In the genomic region with DNA sequence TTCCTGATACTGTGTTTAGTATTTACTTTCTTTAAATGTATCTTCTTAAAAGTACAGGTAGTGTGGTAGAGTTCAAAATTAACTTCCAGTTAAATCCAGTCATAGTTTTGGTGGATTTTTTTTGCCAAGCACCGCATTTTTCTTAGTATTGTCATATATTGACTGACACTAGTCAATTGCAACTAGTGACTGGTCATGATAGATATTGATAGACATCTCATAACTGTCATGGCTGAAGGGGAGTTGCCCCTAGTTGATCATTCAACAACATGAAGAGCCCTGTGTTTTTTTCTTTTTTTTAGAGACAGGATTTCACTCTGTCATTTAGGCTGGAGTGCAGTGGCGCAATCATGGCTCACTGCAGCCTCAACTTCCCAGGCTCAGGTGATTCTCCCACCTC, we compare ENCODE assay signal across 11 cellular contexts. TPM values are rescaled to one million over a fixed set of nuclear protein-coding genes. Genes with fewer than 3 reads are reported as not detected.
DNase-seq lines count a peak whose midpoint lies in the region; ATAC-seq and TF ChIP-seq lines count a peak whose summit lies in the region.
"Had no signal": no experiment of that assay in that cellular context is flagged by ENCODE, and none has a peak within 500 bp of the region (broad histone marks: within the 10 kb centered on the region; RNA-seq: fewer than 3 reads in every experiment).

No MANE protein-coding gene starts in this region.

- H3K36me3 Mint-ChIP-seq in activated naive CD4-positive, alpha-beta T cell treated with anti-CD3 and anti-CD28 coated beads, Interleukin-2, amount 10 ng/mL, durations not matched to agents 7 days and 5 days, result peaks cover 42% of the 10 kb centered on the region
- H3K36me3 Mint-ChIP-seq in WTC11, result no peaks in the 10 kb centered on the region

- no peak for TF ChIP-seq EP300 in gastroesophageal sphincter (IDR thresholded peaks at IDR 0.05)

- ATAC-seq in WTC11, result no peak
- no peak for ATAC-seq in gastroesophageal sphincter
- no peak for ATAC-seq in HG03469 (IDR thresholded peaks at IDR 0.05; ENCODE audit: unreplicated experiment)
- ATAC-seq in HG03342 (IDR thresholded peaks at IDR 0.05; ENCODE audit: unreplicated experiment), result no peak

- H3K27me3 Mint-ChIP-seq in activated naive CD4-positive, alpha-beta T cell treated with anti-CD3 and anti-CD28 coated beads, Interleukin-2, amount 10 ng/mL, durations not matched to agents 7 days and 5 days, result no peaks in the 10 kb centered on the region
- no peaks in the 10 kb centered on the region for H3K27me3 Mint-ChIP-seq in WTC11 (ENCODE audit: low read depth)

- no peaks in the 10 kb centered on the region for H3K27me3 ChIP-seq in gastroesophageal sphincter
- no peaks in the 10 kb centered on the region for H3K27me3 ChIP-seq in tibial artery

- CTCF ChIA-PET in activated naive CD4-positive, alpha-beta T cell treated with anti-CD3 and anti-CD28 coated beads, Interleukin-2, amount 10 ng/mL, durations not matched to agents 7 days and 5 days (lab: Charles Lee), result interaction anchor here (1.2 to 2.2 kb wide), 4 partner anchors 9 to 18 kb away, joined by 3 to 12 read pairs (median 4); no protein-coding TSS in a partner anchor
- CTCF ChIA-PET in WTC11 (lab: Charles Lee), result interaction anchor here (1.4 kb wide), 1 partner anchor 14 kb away, joined by 3 read pairs; no protein-coding TSS in a partner anchor

- H3K9me3 ChIP-seq in gastroesophageal sphincter (no peaks in the 10 kb centered on the region), tibial artery (no peaks in the 10 kb centered on the region)

- intact Hi-C loops in tibial artery (cut with DNase I; ENCODE audit: low total_unique reads), result no loop called here

- POLR2A ChIA-PET in WTC11 (lab: Charles Lee), result interaction anchor here (1.0 kb wide), 1 partner anchor 66 kb away, joined by 7 read pairs; a partner anchor contains a TSS

- H3K4me3 ChIP-seq in gastroesophageal sphincter (no peak overlapping the region), tibial artery (no peak overlapping the region)

- no peak for DNase-seq in activated naive CD4-positive, alpha-beta T cell treated with anti-CD3 and anti-CD28 coated beads, Interleukin-2, amount 10 ng/mL, durations not matched to agents 7 days and 5 days
- no peak for DNase-seq in activated naive CD4-positive, alpha-beta T cell (lab: John Stamatoyannopoulos, UW)
- DNase-seq in WTC11 (ENCODE audit: low spot score) (no peak), tibial artery (no peak), DMS53 (lab: John Stamatoyannopoulos, UW) (no peak)
- DNase-seq: aorta, C1 segment of cervical spinal cord, NCI-H1417 had no signal

- no peak overlapping the region for H3K4me3 Mint-ChIP-seq in activated naive CD4-positive, alpha-beta T cell treated with anti-CD3 and anti-CD28 coated beads, Interleukin-2, amount 10 ng/mL, durations not matched to agents 7 days and 5 days
- no peak overlapping the region for H3K4me3 Mint-ChIP-seq in WTC11

- H3K9me3 Mint-ChIP-seq in activated naive CD4-positive, alpha-beta T cell treated with anti-CD3 and anti-CD28 coated beads, Interleukin-2, amount 10 ng/mL, durations not matched to agents 7 days and 5 days, result no peaks in the 10 kb centered on the region
- no peaks in the 10 kb centered on the region for H3K9me3 Mint-ChIP-seq in WTC11

- peaks cover 77% of the 10 kb centered on the region for H3K4me1 Mint-ChIP-seq in activated naive CD4-positive, alpha-beta T cell treated with anti-CD3 and anti-CD28 coated beads, Interleukin-2, amount 10 ng/mL, durations not matched to agents 7 days and 5 days
- H3K4me1 Mint-ChIP-seq in WTC11, result peaks cover 24% of the 10 kb centered on the region

- 95 to 100% methylated on average over 2 of the region's 2 CpGs for WGBS in gastroesophageal sphincter (ENCODE audit: low coverage in 1 of 2), 2 donors

- no peak for TF ChIP-seq POLR2A in gastroesophageal sphincter (IDR thresholded peaks at IDR 0.05)

- TF ChIP-seq CTCF in WTC11 (IDR thresholded peaks at IDR 0.05) (no peak), gastroesophageal sphincter (IDR thresholded peaks at IDR 0.05) (no peak), tibial artery (IDR thresholded peaks at IDR 0.05) (no peak)

- H3K4me1 ChIP-seq in gastroesophageal sphincter (peaks cover 0 to 47% (median 6%) of the 10 kb centered on the region in 3 donors), tibial artery (peaks cover 0 to 22% (median 4%) of the 10 kb centered on the region in 4 donors)

- H3K27ac ChIP-seq in gastroesophageal sphincter (peak overlapping the region in 3 of 4 donors; percentile 55 to 67 (median 66)), tibial artery (peak overlapping the region; percentile 36 to 42)

- peak overlapping the region; percentile 92 for H3K27ac Mint-ChIP-seq in activated naive CD4-positive, alpha-beta T cell treated with anti-CD3 and anti-CD28 coated beads, Interleukin-2, amount 10 ng/mL, durations not matched to agents 7 days and 5 days
- peak overlapping the region; percentile 26; the same call in 1 of the 2 replicates for H3K27ac Mint-ChIP-seq in WTC11

- no peaks in the 10 kb centered on the region for H3K36me3 ChIP-seq in gastroesophageal sphincter
- no peaks in the 10 kb centered on the region for H3K36me3 ChIP-seq in tibial artery

TF ChIP-seq in WTC11, 78 proteins besides CTCF, POLR2A, EP300 and RAD21 (continues in another document):
- TF ChIP-seq ZNF232 (CRISPR knock-in tag; IDR thresholded peaks at IDR 0.05) (no peak), RELA (CRISPR knock-in tag; IDR thresholded peaks at IDR 0.05; ENCODE audit: borderline replicate concordance) (no peak), ESRRA (CRISPR knock-in tag; IDR thresholded peaks at IDR 0.05; ENCODE audit: borderline replicate concordance) (no peak)
- TF ChIP-seq, protein P1, sequence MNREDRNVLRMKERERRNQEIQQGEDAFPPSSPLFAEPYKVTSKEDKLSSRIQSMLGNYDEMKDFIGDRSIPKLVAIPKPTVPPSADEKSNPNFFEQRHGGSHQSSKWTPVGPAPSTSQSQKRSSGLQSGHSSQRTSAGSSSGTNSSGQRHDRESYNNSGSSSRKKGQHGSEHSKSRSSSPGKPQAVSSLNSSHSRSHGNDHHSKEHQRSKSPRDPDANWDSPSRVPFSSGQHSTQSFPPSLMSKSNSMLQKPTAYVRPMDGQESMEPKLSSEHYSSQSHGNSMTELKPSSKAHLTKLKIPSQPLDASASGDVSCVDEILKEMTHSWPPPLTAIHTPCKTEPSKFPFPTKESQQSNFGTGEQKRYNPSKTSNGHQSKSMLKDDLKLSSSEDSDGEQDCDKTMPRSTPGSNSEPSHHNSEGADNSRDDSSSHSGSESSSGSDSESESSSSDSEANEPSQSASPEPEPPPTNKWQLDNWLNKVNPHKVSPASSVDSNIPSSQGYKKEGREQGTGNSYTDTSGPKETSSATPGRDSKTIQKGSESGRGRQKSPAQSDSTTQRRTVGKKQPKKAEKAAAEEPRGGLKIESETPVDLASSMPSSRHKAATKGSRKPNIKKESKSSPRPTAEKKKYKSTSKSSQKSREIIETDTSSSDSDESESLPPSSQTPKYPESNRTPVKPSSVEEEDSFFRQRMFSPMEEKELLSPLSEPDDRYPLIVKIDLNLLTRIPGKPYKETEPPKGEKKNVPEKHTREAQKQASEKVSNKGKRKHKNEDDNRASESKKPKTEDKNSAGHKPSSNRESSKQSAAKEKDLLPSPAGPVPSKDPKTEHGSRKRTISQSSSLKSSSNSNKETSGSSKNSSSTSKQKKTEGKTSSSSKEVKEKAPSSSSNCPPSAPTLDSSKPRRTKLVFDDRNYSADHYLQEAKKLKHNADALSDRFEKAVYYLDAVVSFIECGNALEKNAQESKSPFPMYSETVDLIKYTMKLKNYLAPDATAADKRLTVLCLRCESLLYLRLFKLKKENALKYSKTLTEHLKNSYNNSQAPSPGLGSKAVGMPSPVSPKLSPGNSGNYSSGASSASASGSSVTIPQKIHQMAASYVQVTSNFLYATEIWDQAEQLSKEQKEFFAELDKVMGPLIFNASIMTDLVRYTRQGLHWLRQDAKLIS (CRISPR knock-in tag; IDR thresholded peaks at IDR 0.05; ENCODE audit: borderline replicate concordance), result no peak
- TF ChIP-seq, protein P2, sequence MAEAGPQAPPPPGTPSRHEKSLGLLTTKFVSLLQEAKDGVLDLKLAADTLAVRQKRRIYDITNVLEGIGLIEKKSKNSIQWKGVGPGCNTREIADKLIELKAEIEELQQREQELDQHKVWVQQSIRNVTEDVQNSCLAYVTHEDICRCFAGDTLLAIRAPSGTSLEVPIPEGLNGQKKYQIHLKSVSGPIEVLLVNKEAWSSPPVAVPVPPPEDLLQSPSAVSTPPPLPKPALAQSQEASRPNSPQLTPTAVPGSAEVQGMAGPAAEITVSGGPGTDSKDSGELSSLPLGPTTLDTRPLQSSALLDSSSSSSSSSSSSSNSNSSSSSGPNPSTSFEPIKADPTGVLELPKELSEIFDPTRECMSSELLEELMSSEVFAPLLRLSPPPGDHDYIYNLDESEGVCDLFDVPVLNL (CRISPR knock-in tag; IDR thresholded peaks at IDR 0.05; ENCODE audit: borderline replicate concordance, low read depth), result no peak
- TF ChIP-seq, protein P3, sequence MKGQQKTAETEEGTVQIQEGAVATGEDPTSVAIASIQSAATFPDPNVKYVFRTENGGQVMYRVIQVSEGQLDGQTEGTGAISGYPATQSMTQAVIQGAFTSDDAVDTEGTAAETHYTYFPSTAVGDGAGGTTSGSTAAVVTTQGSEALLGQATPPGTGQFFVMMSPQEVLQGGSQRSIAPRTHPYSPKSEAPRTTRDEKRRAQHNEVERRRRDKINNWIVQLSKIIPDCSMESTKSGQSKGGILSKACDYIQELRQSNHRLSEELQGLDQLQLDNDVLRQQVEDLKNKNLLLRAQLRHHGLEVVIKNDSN (CRISPR knock-in tag; IDR thresholded peaks at IDR 0.05), result no peak

RNA-seq across cellular contexts. Expression of a gene that starts 22.1 kb away (rescaled TPM):
- 30.5 to 34.6 TPM (median 32.5 TPM) in 3 replicates for total RNA-seq in WTC11 (2021)
- total RNA-seq in gastroesophageal sphincter, result 10 to 100 TPM; 26.1 to 48.1 (median 33.0) TPM

RNA-seq across cellular contexts. Expression of a gene that starts 54.3 kb away (rescaled TPM):
- 133 to 159 TPM (median 155 TPM) in 3 replicates for total RNA-seq in WTC11 (2021)
- total RNA-seq in gastroesophageal sphincter, result 100 to 1,000 TPM in 3 of 4 donors, 10 to 100 TPM in 1; 85.1 to 118 (median 106) TPM
